In genomic region chr18:8900552-8900951, GRCh38 we compare ENCODE assay signal across 20 cellular contexts.
"Had no signal": no experiment of that assay in that cellular context is flagged by ENCODE, and none has a peak within 500 bp of the region (broad histone marks: within the 10 kb centered on the region; RNA-seq: fewer than 3 reads in every experiment).

No MANE protein-coding gene starts in this region.

- H3K36me3 Mint-ChIP-seq: stimulated activated effector memory CD8-positive, alpha-beta T cell treated with anti-CD3 and anti-CD28 coated beads, Interleukin-12 subunit alpha, Interleukin-12 subunit beta, amount 100 ng/mL, for 72 hours had no signal

- H3K4me1 Mint-ChIP-seq: naive thymus-derived CD4-positive, alpha-beta T cell; stimulated activated effector memory CD8-positive, alpha-beta T cell treated with anti-CD3 and anti-CD28 coated beads, Interleukin-12 subunit alpha, Interleukin-12 subunit beta, amount 100 ng/mL, for 72 hours had no signal

- H3K36me3 ChIP-seq: heart left ventricle, right lobe of liver, suprapubic skin, thyroid gland, upper lobe of left lung, uterus had no signal

- H3K27me3 ChIP-seq: heart left ventricle, right lobe of liver, thyroid gland, upper lobe of left lung, uterus had no signal

- H3K4me3 ChIP-seq: heart left ventricle, lung, psoas muscle, right lobe of liver, suprapubic skin, thyroid gland, upper lobe of left lung, uterus had no signal

- H3K4me1 ChIP-seq: heart left ventricle, psoas muscle, right lobe of liver, suprapubic skin, thyroid gland, upper lobe of left lung, uterus had no signal

- H3K9me3 Mint-ChIP-seq: stimulated activated effector memory CD8-positive, alpha-beta T cell treated with anti-CD3 and anti-CD28 coated beads, Interleukin-12 subunit alpha, Interleukin-12 subunit beta, amount 100 ng/mL, for 72 hours had no signal

- H3K27ac Mint-ChIP-seq: dendritic cell treated with granulocyte-macrophage colony-stimulating factor and Interleukin-4, amounts not matched to agents 40 ng/mL and 50 ng/mL, for 4 days; naive thymus-derived CD4-positive, alpha-beta T cell; stimulated activated effector memory CD8-positive, alpha-beta T cell treated with anti-CD3 and anti-CD28 coated beads, Interleukin-12 subunit alpha, Interleukin-12 subunit beta, amount 100 ng/mL, for 72 hours had no signal

- H3K9me3 ChIP-seq: psoas muscle, right lobe of liver, suprapubic skin, thyroid gland, upper lobe of left lung, uterus had no signal

- H3K4me3 Mint-ChIP-seq: dendritic cell treated with granulocyte-macrophage colony-stimulating factor and Interleukin-4, amounts not matched to agents 40 ng/mL and 50 ng/mL, for 4 days; naive thymus-derived CD4-positive, alpha-beta T cell; stimulated activated effector memory CD8-positive, alpha-beta T cell treated with anti-CD3 and anti-CD28 coated beads, Interleukin-12 subunit alpha, Interleukin-12 subunit beta, amount 100 ng/mL, for 72 hours had no signal

- H3K27ac ChIP-seq: heart left ventricle, psoas muscle, right lobe of liver, suprapubic skin, thyroid gland, upper lobe of left lung, uterus had no signal

- ATAC-seq: heart left ventricle; left colon; left ventricle myocardium superior; naive thymus-derived CD4-positive, alpha-beta T cell; psoas muscle; right lobe of liver; stimulated activated effector memory CD8-positive, alpha-beta T cell treated with anti-CD3 and anti-CD28 coated beads, Interleukin-12 subunit alpha, Interleukin-12 subunit beta, amount 100 ng/mL, for 72 hours; stimulated activated naive CD8-positive, alpha-beta T cell treated with anti-CD3 and anti-CD28 coated beads, Interleukin-15, Interleukin-2, amounts not matched to agents 100 U/mL and 50 U/mL, for 24 hours had no signal

- DNase-seq: foreskin melanocyte; heart left ventricle; hippocampal formation; left colon; left ventricle myocardium superior; mesenchymal stem cell; naive thymus-derived CD4-positive, alpha-beta T cell; psoas muscle; retina; right lobe of liver; stimulated activated CD4-positive, alpha-beta T cell treated with anti-CD3 and anti-CD28 coated beads, Interleukin-4, amount 100 ng/mL, for 1 hour; stimulated activated CD8-positive, alpha-beta memory T cell treated with anti-CD3 and anti-CD28 coated beads, Interleukin-4, amount 100 ng/mL, for 48 hours; stimulated activated naive CD8-positive, alpha-beta T cell treated with anti-CD3 and anti-CD28 coated beads, Interleukin-15, Interleukin-2, amounts not matched to agents 100 U/mL and 50 U/mL, for 24 hours; thyroid gland; upper lobe of left lung; uterus had no signal
